1 cellular context compared by ENCODE assay signal in genomic region chr15:49538520-49538919, GRCh38.
TF ChIP-seq lines count a peak whose summit lies in the region.

No MANE protein-coding gene starts in this region.

TF ChIP-seq in HepG2, 621 proteins besides CTCF, POLR2A, EP300 and RAD21 (continued from another document):
- TF ChIP-seq GRHL1 (CRISPR knock-in tag; conservative IDR thresholded peaks at IDR 0.05) = no peak
TF ChIP-seq in HepG2: peak in this region for 1.
